Comparison of ENCODE assay signal across 31 cellular contexts in the genomic region with DNA sequence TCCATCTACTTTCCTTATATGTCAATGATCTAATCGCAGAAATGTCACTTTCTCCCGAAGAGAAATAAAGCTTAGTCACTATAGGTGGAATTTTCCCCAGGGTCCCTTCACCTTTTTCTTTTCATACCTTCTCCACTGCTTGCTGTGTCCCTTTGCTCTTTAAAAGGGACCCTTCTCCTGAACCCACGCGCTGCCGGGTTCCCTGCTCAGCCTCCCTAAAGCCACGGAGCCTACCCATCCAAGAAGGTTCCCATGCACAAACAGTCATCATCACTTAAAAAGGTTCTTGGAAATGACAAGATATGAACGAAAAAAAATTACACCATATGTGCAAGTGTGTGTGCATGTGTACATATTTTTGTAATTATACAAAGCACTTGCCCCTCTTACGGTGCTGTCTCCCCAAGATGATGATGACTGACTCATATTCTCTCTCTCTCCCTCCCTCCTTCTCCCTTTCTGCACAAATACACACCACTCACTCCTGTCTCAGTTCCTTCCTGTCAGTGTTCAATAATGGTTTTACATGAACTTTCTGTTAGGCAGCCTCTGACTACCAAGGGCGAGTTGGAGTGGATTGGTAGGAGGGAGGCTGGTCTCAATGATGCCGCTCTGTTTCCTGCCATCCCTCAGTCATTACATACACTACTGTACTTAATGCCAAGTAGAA. TPM values are rescaled to one million over a fixed set of nuclear protein-coding genes. Genes with fewer than 3 reads are reported as not detected.
DNase-seq lines count a peak whose midpoint lies in the region; ATAC-seq and TF ChIP-seq lines count a peak whose summit lies in the region.
"Had no signal": no experiment of that assay in that cellular context is flagged by ENCODE, and none has a peak within 500 bp of the region (broad histone marks: within the 10 kb centered on the region; RNA-seq: fewer than 3 reads in every experiment).

No MANE protein-coding gene starts in this region.

- H3K79me2 ChIP-seq in GM23338 (replicated peaks; ENCODE audit: insufficient read depth) (no peaks in the 10 kb centered on the region), neural progenitor cell (ENCODE audit: low read depth) (no peaks in the 10 kb centered on the region)

- H3K27me3 ChIP-seq in GM23338 (ENCODE audit: insufficient read depth) (peaks cover 50% of the 10 kb centered on the region), endocrine pancreas (ENCODE audit: control insufficient read depth, insufficient read depth, low read length) (peaks cover 2% of the 10 kb centered on the region), neural progenitor cell (peaks cover 75% of the 10 kb centered on the region), A673 (replicated peaks; ENCODE audit: insufficient read depth, low read depth, low read length, poor library complexity) (peaks cover 14% of the 10 kb centered on the region), esophagus squamous epithelium (peaks cover 0 to 86% (median 9%) of the 10 kb centered on the region in 4 donors)
- H3K27me3 ChIP-seq: vagina had no signal

- no peak overlapping the region for H3K9ac ChIP-seq in endocrine pancreas (ENCODE audit: control insufficient read depth, insufficient read depth, low read length)
- no peak overlapping the region for H3K9ac ChIP-seq in neural progenitor cell

- H2AFZ ChIP-seq in GM23338 = no peak overlapping the region
- no peak overlapping the region for H2AFZ ChIP-seq in neural progenitor cell (replicated peaks)

- H3K36me3 ChIP-seq in GM23338 (ENCODE audit: insufficient read depth) (no peaks in the 10 kb centered on the region), endocrine pancreas (ENCODE audit: control insufficient read depth, insufficient read depth, low read length) (no peaks in the 10 kb centered on the region), neural progenitor cell (no peaks in the 10 kb centered on the region), A673 (ENCODE audit: insufficient read depth, low read length, poor library complexity, severe bottlenecking) (no peaks in the 10 kb centered on the region), esophagus squamous epithelium (no peaks in the 10 kb centered on the region)
- H3K36me3 ChIP-seq: heart left ventricle, MG63, neutrophil, prostate gland, thoracic aorta, vagina had no signal

- H3K9me3 ChIP-seq in endocrine pancreas (ENCODE audit: control insufficient read depth, low read length) = no peaks in the 10 kb centered on the region
- H3K9me3 ChIP-seq in neural progenitor cell (ENCODE audit: low read depth) = no peaks in the 10 kb centered on the region
- no peaks in the 10 kb centered on the region for H3K9me3 ChIP-seq in A673 (ENCODE audit: low read depth, low read length, poor library complexity, severe bottlenecking)
- no peaks in the 10 kb centered on the region for H3K9me3 ChIP-seq in esophagus squamous epithelium
- H3K9me3 ChIP-seq: body of pancreas, heart left ventricle, MG63, neutrophil, prostate gland, thoracic aorta, vagina had no signal

- WGBS in esophagus squamous epithelium, 2 donors = 64 to 67% methylated on average over 10 of the region's 10 CpGs

- H3K36me3 Mint-ChIP-seq in GM23338 (ENCODE audit: low read depth) (no peaks in the 10 kb centered on the region), neural progenitor cell (no peaks in the 10 kb centered on the region)
- H3K36me3 Mint-ChIP-seq: stimulated activated naive B cell treated with anti-CD40 and anti-IgM and Interleukin-4, amounts not matched to agents 10 μg/mL and 1 μg/mL and 100 μg/mL, for 72 hours had no signal

- no TSS peak for BruUV-seq in A673 (replicated peaks; lab: Mats Ljungman, UMichigan)

- H3K4me3 Mint-ChIP-seq in GM23338 (peak overlapping the region; percentile 37; the same call in 1 of the 3 replicates), neural progenitor cell (peak overlapping the region; percentile 85)
- H3K4me3 Mint-ChIP-seq: activated B cell treated with CpG ODN at 0.5 μM for 24 hours; activated naive CD8-positive, alpha-beta T cell treated with anti-CD3 and anti-CD28 coated beads, Interleukin-2, amount 50 U/mL, for 24 hours; activated T-cell treated with anti-CD3 and anti-CD28 coated beads, Interleukin-2, amount 50 U/mL, for 4 hours; CD4-positive, alpha-beta T cell had no signal

- H3K27me3 Mint-ChIP-seq in GM23338 (ENCODE audit: insufficient read depth, low read depth, poor library complexity) (peaks cover 20% of the 10 kb centered on the region), neural progenitor cell (ENCODE audit: insufficient read depth, low read depth) (peaks cover 21% of the 10 kb centered on the region)

- H3K27ac Mint-ChIP-seq in GM23338 (no peak overlapping the region), neural progenitor cell (no peak overlapping the region)
- H3K27ac Mint-ChIP-seq: activated B cell treated with CpG ODN at 0.5 μM for 24 hours; activated naive CD8-positive, alpha-beta T cell treated with anti-CD3 and anti-CD28 coated beads, Interleukin-2, amount 50 U/mL, for 24 hours; CD4-positive, alpha-beta T cell; stimulated activated naive B cell treated with anti-CD40 and anti-IgM and Interleukin-4, amounts not matched to agents 10 μg/mL and 1 μg/mL and 100 μg/mL, for 72 hours had no signal

- no peaks in the 10 kb centered on the region for H4K20me1 ChIP-seq in GM23338 (replicated peaks; ENCODE audit: insufficient read depth)
- H4K20me1 ChIP-seq in neural progenitor cell (ENCODE audit: low read depth) = no peaks in the 10 kb centered on the region

- no peak for ATAC-seq in GM23338
- no peak for ATAC-seq in GM18519 (IDR thresholded peaks at IDR 0.05; ENCODE audit: low FRiP score, unreplicated experiment)
- no peak for ATAC-seq in HG02852 (IDR thresholded peaks at IDR 0.05; ENCODE audit: unreplicated experiment)
- ATAC-seq: activated naive CD8-positive, alpha-beta T cell treated with anti-CD3 and anti-CD28 coated beads, Interleukin-2, amount 50 U/mL, for 24 hours; activated T-cell treated with anti-CD3 and anti-CD28 coated beads, Interleukin-2, amount 50 U/mL, for 4 hours; body of pancreas; HCT116; heart left ventricle; stimulated activated naive B cell treated with anti-CD40 and anti-IgM and Interleukin-4, amounts not matched to agents 10 μg/mL and 1 μg/mL and 100 μg/mL, for 72 hours had no signal

- H3K4me3 ChIP-seq in GM23338 (peak overlapping the region; percentile 72; the same call in 1 of the 2 replicates), endocrine pancreas (ENCODE audit: control insufficient read depth, insufficient read depth, low read length) (peak overlapping the region; percentile 62), neural progenitor cell (no peak overlapping the region), A673 (ENCODE audit: low read depth, low read length, poor library complexity, severe bottlenecking) (no peak overlapping the region), esophagus squamous epithelium (no peak overlapping the region)
- H3K4me3 ChIP-seq: body of pancreas, heart left ventricle, MG63, prostate gland, vagina had no signal

- no peaks in the 10 kb centered on the region for H3F3A ChIP-seq in GM23338 (replicated peaks; ENCODE audit: low read depth)
- peaks cover 22% of the 10 kb centered on the region for H3F3A ChIP-seq in neural progenitor cell (ENCODE audit: low read depth)

- intact Hi-C loops in A673 (cut with micrococcal nuclease; ENCODE audit: unreplicated experiment) (loop anchor here (10.0 kb wide), 1 partner anchor 250 kb away; no protein-coding TSS in a partner anchor), esophagus squamous epithelium (cut with DNase I) (no loop called here)

- H3K4me2 ChIP-seq in GM23338 (no peak overlapping the region; the same call in 1 of the 2 replicates), neural progenitor cell (no peak overlapping the region)

- H3K4me1 Mint-ChIP-seq in GM23338 (peaks cover 10% of the 10 kb centered on the region), neural progenitor cell (peaks cover 16% of the 10 kb centered on the region)

- POLR2A ChIA-PET in A673 (lab: Charles Lee; ENCODE audit: low non-redundant PET) = no interaction called here

- H3K9me3 Mint-ChIP-seq in GM23338 (no peaks in the 10 kb centered on the region), neural progenitor cell (no peaks in the 10 kb centered on the region)
- H3K9me3 Mint-ChIP-seq: activated B cell treated with CpG ODN at 0.5 μM for 24 hours; activated naive CD8-positive, alpha-beta T cell treated with anti-CD3 and anti-CD28 coated beads, Interleukin-2, amount 50 U/mL, for 24 hours had no signal

- H3K4me1 ChIP-seq in GM23338 (ENCODE audit: insufficient read depth) = peaks cover 8% of the 10 kb centered on the region
- H3K4me1 ChIP-seq in endocrine pancreas (ENCODE audit: control insufficient read depth, insufficient read depth, low read length) = peaks cover 15% of the 10 kb centered on the region
- peaks cover 8% of the 10 kb centered on the region for H3K4me1 ChIP-seq in neural progenitor cell
- no peaks in the 10 kb centered on the region for H3K4me1 ChIP-seq in A673 (ENCODE audit: insufficient read depth, low read length, poor library complexity, severe bottlenecking)
- H3K4me1 ChIP-seq in esophagus squamous epithelium = peaks cover 0 to 17% (median 6%) of the 10 kb centered on the region in 3 donors
- H3K4me1 ChIP-seq: prostate gland, vagina had no signal

- DNase-seq in GM23338 (ENCODE audit: low spot score) (no peak), NCI-H69 (lab: John Stamatoyannopoulos, UW) (peak; percentile 64), neural progenitor cell (ENCODE audit: low spot score) (no peak), A673 (ENCODE audit: low spot score) (no peak), esophagus squamous epithelium (lab: John Stamatoyannopoulos, UW) (no peak)
- DNase-seq: activated B cell treated with CpG ODN at 0.5 μM for 24 hours; activated CD4-positive, alpha-beta T cell treated with anti-CD3 and anti-CD28 coated beads, Interleukin-2, amount 50 U/mL, for 1 hour; activated gamma-delta T cell treated with Interleukin-2 at 50 U/mL for 16 hours; activated naive CD8-positive, alpha-beta T cell treated with anti-CD3 and anti-CD28 coated beads, Interleukin-2, amount 50 U/mL, for 24 hours; activated T-cell treated with anti-CD3 and anti-CD28 coated beads, Interleukin-2, amount 50 U/mL, for 4 hours; body of pancreas; CD4-positive, alpha-beta T cell; heart left ventricle; KBM-7; MG63; NCI-H1417; NCI-H2107; SIG-M5; stimulated activated CD4-positive, alpha-beta T cell treated with anti-CD3 and anti-CD28 coated beads, Interleukin-15, amount 100 ng/mL, for 24 hours; stimulated activated naive B cell treated with anti-CD40 and anti-IgM and Interleukin-4, amounts not matched to agents 10 μg/mL and 1 μg/mL and 100 μg/mL, for 72 hours; SW 1271; T-helper 9 cell had no signal

- TF ChIP-seq CTCF in GM23338 (conservative IDR thresholded peaks at IDR 0.05; ENCODE audit: low read depth in 2 of 2) = no peak
- TF ChIP-seq CTCF in neural progenitor cell (IDR thresholded peaks at IDR 0.05) = no peak
- TF ChIP-seq CTCF in A673 (conservative IDR thresholded peaks at IDR 0.05; ENCODE audit: low read depth, low read length) = no peak
- TF ChIP-seq CTCF in esophagus squamous epithelium (IDR thresholded peaks at IDR 0.05) = no peak

- CTCF ChIA-PET in A673 (lab: Charles Lee) = no interaction called here

- H3K27ac ChIP-seq in GM23338 (ENCODE audit: low read depth) = no peak overlapping the region
- H3K27ac ChIP-seq in neural progenitor cell = no peak overlapping the region
- H3K27ac ChIP-seq in A673 (ENCODE audit: low read depth, low read length, poor library complexity, severe bottlenecking) = no peak overlapping the region
- H3K27ac ChIP-seq in esophagus squamous epithelium = no peak overlapping the region
- H3K27ac ChIP-seq: body of pancreas, epithelial cell of prostate, heart left ventricle, neutrophil, prostate gland, thoracic aorta, vagina had no signal

- TF ChIP-seq POLR2A in esophagus squamous epithelium (IDR thresholded peaks at IDR 0.05) = no peak

- H3K9me2 ChIP-seq in GM23338 (ENCODE audit: insufficient read depth) = no peaks in the 10 kb centered on the region

RNA-seq across cellular contexts. Expression of a gene that starts 1.5 kb away (rescaled TPM):
- total RNA-seq in GM23338 (2014; rRNA removed; shearing (Covaris generic)) = 58.0 and 61.2 TPM in 2 replicates
- polyA plus RNA-seq in GM23338 (2016; fragmentation: Nextera tagmentation; extraction: Ambion mirVana) = 7.9 and 11.5 TPM in 2 replicates
- 118 and 136 TPM in 2 replicates for total RNA-seq in neural progenitor cell (ENCODE audit: low replicate concordance)
- not detected in 2 replicates for total RNA-seq in A673 (2021)
- total RNA-seq in esophagus squamous epithelium = 10 to 100 TPM in 1 of 4 donors, 1 to 10 TPM in 2, under 1 TPM in 1; 0.23 to 16.3 (median 6.6) TPM
- total RNA-seq: CD4-positive, alpha-beta T cell had no signal

Comparison
In these comparisons a context has a peak if more than half of its experiments do, and no peak if none do; other contexts are left out.
1. H3K4me3 ChIP-seq: peak in GM23338 (single experiment) and endocrine pancreas (single experiment); none in neural progenitor cell (single experiment), A673 (single experiment) and esophagus squamous epithelium (0 of 4).